Comparison of ENCODE assay signal across 7 cellular contexts in genomic region chr5:145225529-145225928, GRCh38.
"Had no signal": no experiment of that assay in that cellular context is flagged by ENCODE, and none has a peak within 500 bp of the region (broad histone marks: within the 10 kb centered on the region; RNA-seq: fewer than 3 reads in every experiment).

No MANE protein-coding gene starts in this region.

- H3K27ac Mint-ChIP-seq: IgD-negative memory B cell had no signal

- H3K4me3 Mint-ChIP-seq: IgD-negative memory B cell had no signal

- H3K4me1 Mint-ChIP-seq: IgD-negative memory B cell had no signal

- ATAC-seq: HepG2, K562 had no signal

- DNase-seq: IMR-90, KBM-7 had no signal

- H3K27ac ChIP-seq: HL-60 had no signal

- H3K4me3 ChIP-seq: K562 had no signal

- H3K9me3 Mint-ChIP-seq: IgD-negative memory B cell had no signal

- H3K36me3 Mint-ChIP-seq: IgD-negative memory B cell had no signal

- FAIRE-seq: HepG2, HTR-8/SVneo, K562 had no signal

- H3K27me3 Mint-ChIP-seq: IgD-negative memory B cell had no signal
